Comparison of ENCODE assay signal across 1 cellular context in the genomic region with DNA sequence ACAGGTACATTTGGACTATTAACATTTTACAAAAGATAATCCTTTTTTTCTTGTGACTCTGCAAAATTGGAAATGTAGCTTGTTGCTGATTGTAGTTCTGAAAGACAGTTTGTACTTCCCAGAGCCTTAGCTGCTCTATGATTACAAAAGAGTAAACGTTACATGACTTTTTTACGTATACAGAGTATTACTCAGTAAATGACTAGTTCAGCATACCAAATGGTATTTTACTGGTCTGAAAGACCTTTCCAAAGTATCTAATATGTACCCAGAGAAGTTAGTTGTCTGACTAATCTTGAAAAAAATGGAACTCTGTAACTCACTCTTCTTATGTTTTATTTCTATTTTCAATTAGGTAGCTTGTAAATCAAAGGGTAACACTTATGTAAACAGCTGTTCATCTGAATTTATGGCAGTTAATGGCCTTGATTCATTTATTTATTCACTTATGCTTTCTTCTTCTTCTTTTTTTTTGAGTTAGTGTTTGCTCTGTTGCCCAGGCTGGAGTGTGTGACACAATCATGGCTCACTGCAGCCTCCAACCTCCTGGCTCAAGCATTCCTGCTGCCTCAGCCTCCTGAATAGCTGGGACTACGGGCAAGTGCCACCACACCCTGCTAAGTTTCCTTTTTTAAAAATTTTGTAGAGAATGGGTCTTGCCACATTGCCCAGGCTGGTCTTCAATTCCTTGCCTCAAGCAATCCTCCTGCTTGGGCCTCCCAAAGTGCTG.
TF ChIP-seq lines count a peak whose summit lies in the region.

No MANE protein-coding gene starts in this region.

TF ChIP-seq in GM23338, 12 proteins besides CTCF, POLR2A, EP300 and RAD21:
- TF ChIP-seq ZNF331 (CRISPR knock-in tag; IDR thresholded peaks at IDR 0.05; ENCODE audit: low read depth) (no peak), POLR2AphosphoS5 (IDR thresholded peaks at IDR 0.05; ENCODE audit: low read depth) (no peak), JUNB (IDR thresholded peaks at IDR 0.05; ENCODE audit: unreplicated experiment) (no peak), STAT1 (IDR thresholded peaks at IDR 0.05; ENCODE audit: unreplicated experiment) (no peak), NANOG (IDR thresholded peaks at IDR 0.05; ENCODE audit: borderline replicate concordance) (no peak), ETS1 (IDR thresholded peaks at IDR 0.05) (no peak), ZNF114 (CRISPR knock-in tag; IDR thresholded peaks at IDR 0.05) (no peak), CREB1 (CRISPR knock-in tag; IDR thresholded peaks at IDR 0.05; ENCODE audit: low read depth) (no peak), EZH2phosphoT487 (IDR thresholded peaks at IDR 0.05; ENCODE audit: unreplicated experiment) (no peak), EZH2 (IDR thresholded peaks at IDR 0.05; ENCODE audit: low read depth, unreplicated experiment) (no peak)
- TF ChIP-seq, protein P1, sequence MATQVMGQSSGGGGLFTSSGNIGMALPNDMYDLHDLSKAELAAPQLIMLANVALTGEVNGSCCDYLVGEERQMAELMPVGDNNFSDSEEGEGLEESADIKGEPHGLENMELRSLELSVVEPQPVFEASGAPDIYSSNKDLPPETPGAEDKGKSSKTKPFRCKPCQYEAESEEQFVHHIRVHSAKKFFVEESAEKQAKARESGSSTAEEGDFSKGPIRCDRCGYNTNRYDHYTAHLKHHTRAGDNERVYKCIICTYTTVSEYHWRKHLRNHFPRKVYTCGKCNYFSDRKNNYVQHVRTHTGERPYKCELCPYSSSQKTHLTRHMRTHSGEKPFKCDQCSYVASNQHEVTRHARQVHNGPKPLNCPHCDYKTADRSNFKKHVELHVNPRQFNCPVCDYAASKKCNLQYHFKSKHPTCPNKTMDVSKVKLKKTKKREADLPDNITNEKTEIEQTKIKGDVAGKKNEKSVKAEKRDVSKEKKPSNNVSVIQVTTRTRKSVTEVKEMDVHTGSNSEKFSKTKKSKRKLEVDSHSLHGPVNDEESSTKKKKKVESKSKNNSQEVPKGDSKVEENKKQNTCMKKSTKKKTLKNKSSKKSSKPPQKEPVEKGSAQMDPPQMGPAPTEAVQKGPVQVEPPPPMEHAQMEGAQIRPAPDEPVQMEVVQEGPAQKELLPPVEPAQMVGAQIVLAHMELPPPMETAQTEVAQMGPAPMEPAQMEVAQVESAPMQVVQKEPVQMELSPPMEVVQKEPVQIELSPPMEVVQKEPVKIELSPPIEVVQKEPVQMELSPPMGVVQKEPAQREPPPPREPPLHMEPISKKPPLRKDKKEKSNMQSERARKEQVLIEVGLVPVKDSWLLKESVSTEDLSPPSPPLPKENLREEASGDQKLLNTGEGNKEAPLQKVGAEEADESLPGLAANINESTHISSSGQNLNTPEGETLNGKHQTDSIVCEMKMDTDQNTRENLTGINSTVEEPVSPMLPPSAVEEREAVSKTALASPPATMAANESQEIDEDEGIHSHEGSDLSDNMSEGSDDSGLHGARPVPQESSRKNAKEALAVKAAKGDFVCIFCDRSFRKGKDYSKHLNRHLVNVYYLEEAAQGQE (IDR thresholded peaks at IDR 0.05; ENCODE audit: unreplicated experiment): no peak
- TF ChIP-seq, protein P2, sequence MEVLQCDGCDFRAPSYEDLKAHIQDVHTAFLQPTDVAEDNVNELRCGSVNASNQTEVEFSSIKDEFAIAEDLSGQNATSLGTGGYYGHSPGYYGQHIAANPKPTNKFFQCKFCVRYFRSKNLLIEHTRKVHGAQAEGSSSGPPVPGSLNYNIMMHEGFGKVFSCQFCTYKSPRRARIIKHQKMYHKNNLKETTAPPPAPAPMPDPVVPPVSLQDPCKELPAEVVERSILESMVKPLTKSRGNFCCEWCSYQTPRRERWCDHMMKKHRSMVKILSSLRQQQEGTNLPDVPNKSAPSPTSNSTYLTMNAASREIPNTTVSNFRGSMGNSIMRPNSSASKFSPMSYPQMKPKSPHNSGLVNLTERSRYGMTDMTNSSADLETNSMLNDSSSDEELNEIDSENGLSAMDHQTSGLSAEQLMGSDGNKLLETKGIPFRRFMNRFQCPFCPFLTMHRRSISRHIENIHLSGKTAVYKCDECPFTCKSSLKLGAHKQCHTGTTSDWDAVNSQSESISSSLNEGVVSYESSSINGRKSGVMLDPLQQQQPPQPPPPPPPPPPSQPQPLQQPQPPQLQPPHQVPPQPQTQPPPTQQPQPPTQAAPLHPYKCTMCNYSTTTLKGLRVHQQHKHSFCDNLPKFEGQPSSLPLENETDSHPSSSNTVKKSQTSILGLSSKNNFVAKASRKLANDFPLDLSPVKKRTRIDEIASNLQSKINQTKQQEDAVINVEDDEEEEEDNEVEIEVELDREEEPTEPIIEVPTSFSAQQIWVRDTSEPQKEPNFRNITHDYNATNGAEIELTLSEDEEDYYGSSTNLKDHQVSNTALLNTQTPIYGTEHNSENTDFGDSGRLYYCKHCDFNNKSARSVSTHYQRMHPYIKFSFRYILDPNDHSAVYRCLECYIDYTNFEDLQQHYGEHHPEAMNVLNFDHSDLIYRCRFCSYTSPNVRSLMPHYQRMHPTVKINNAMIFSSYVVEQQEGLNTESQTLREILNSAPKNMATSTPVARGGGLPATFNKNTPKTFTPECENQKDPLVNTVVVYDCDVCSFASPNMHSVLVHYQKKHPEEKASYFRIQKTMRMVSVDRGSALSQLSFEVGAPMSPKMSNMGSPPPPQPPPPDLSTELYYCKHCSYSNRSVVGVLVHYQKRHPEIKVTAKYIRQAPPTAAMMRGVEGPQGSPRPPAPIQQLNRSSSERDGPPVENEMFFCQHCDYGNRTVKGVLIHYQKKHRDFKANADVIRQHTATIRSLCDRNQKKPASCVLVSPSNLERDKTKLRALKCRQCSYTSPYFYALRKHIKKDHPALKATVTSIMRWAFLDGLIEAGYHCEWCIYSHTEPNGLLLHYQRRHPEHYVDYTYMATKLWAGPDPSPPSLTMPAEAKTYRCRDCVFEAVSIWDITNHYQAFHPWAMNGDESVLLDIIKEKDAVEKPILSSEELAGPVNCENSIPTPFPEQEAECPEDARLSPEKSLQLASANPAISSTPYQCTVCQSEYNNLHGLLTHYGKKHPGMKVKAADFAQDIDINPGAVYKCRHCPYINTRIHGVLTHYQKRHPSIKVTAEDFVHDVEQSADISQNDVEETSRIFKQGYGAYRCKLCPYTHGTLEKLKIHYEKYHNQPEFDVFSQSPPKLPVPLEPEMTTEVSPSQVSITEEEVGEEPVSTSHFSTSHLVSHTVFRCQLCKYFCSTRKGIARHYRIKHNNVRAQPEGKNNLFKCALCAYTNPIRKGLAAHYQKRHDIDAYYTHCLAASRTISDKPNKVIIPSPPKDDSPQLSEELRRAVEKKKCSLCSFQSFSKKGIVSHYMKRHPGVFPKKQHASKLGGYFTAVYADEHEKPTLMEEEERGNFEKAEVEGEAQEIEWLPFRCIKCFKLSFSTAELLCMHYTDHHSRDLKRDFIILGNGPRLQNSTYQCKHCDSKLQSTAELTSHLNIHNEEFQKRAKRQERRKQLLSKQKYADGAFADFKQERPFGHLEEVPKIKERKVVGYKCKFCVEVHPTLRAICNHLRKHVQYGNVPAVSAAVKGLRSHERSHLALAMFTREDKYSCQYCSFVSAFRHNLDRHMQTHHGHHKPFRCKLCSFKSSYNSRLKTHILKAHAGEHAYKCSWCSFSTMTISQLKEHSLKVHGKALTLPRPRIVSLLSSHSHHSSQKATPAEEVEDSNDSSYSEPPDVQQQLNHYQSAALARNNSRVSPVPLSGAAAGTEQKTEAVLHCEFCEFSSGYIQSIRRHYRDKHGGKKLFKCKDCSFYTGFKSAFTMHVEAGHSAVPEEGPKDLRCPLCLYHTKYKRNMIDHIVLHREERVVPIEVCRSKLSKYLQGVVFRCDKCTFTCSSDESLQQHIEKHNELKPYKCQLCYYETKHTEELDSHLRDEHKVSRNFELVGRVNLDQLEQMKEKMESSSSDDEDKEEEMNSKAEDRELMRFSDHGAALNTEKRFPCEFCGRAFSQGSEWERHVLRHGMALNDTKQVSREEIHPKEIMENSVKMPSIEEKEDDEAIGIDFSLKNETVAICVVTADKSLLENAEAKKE (CRISPR knock-in tag; IDR thresholded peaks at IDR 0.05): no peak
